Comparison of ENCODE assay signal across 8 cellular contexts in genomic region chr14:21846902-21847301, GRCh38.
DNase-seq lines count a peak whose midpoint lies in the region; ATAC-seq lines count a peak whose summit lies in the region.
"Not testable (repeated sequence)": the region's sequence is repeated elsewhere in the genome, so short reads cannot be mapped to it uniquely, and the experiment has no call there.

No MANE protein-coding gene starts in this region.

- DNase-seq in Jurkat, Clone E6-1 (ENCODE audit: low read depth, low spot score); T-helper 17 cell: not testable (repeated sequence)
- peak; percentile 55 for DNase-seq in activated CD4-positive, alpha-beta memory T cell treated with anti-CD3 and anti-CD28 coated beads, Interleukin-2, amount 10 ng/mL, durations not matched to agents 7 days and 5 days
- DNase-seq in activated T-helper 1 cell treated with anti-CD3 and anti-CD28 coated beads, Interleukin-12 subunit alpha, Interleukin-12 subunit beta, Interleukin-2, Interleukin-4 antibody, amounts not matched to agents 30 ng/mL and 10 ng/mL and 1 ng/mL, durations not matched to agents 14 hours and 24 hours and 36 hours (ENCODE audit: low spot score), result peak; percentile 14
- DNase-seq in stimulated activated CD4-positive, alpha-beta T cell treated with anti-CD3 and anti-CD28 coated beads, Interleukin-15, amount 100 ng/mL, for 24 hours, result peak; percentile 31

- H3K36me3 Mint-ChIP-seq in T-helper 17 cell (ENCODE audit: low read depth); activated T-helper 1 cell treated with anti-CD3 and anti-CD28 coated beads, Interleukin-12 subunit alpha, Interleukin-12 subunit beta, Interleukin-2, Interleukin-4 antibody, amounts not matched to agents 30 ng/mL and 10 ng/mL and 1 ng/mL, durations not matched to agents 14 hours and 24 hours and 36 hours (ENCODE audit: low read depth); activated naive CD8-positive, alpha-beta T cell: not testable (repeated sequence)
- H3K36me3 Mint-ChIP-seq in activated CD4-positive, alpha-beta memory T cell treated with anti-CD3 and anti-CD28 coated beads, Interleukin-2, amount 10 ng/mL, durations not matched to agents 7 days and 5 days (ENCODE audit: low read depth), result peaks cover 19% of the 10 kb centered on the region

- H4K20me1 ChIP-seq in BLaER1 treated with 17β-estradiol and CSF1 and Interleukin-3, amounts not matched to agents 10 nM and 100 nM, result not testable (repeated sequence)

- H3K4me1 ChIP-seq in BLaER1 treated with 17β-estradiol and CSF1 and Interleukin-3, amounts not matched to agents 10 nM and 100 nM; mononuclear cell (ENCODE audit: insufficient read depth, low read length): not testable (repeated sequence)

- peak overlapping the region in 6 of 11 experiments; percentile 0 to 24 (median 12); a peak in 4 of 22 replicates for H3K4me2 ChIP-seq in BLaER1 treated with 17β-estradiol and CSF1 and Interleukin-3, amounts not matched to agents 10 nM and 100 nM

- H3K4me1 Mint-ChIP-seq in T-helper 17 cell, result peaks cover 13% of the 10 kb centered on the region
- H3K4me1 Mint-ChIP-seq in activated CD4-positive, alpha-beta memory T cell treated with anti-CD3 and anti-CD28 coated beads, Interleukin-2, amount 10 ng/mL, durations not matched to agents 7 days and 5 days, result peaks cover 12% of the 10 kb centered on the region
- peaks cover 13% of the 10 kb centered on the region for H3K4me1 Mint-ChIP-seq in activated T-helper 1 cell treated with anti-CD3 and anti-CD28 coated beads, Interleukin-12 subunit alpha, Interleukin-12 subunit beta, Interleukin-2, Interleukin-4 antibody, amounts not matched to agents 30 ng/mL and 10 ng/mL and 1 ng/mL, durations not matched to agents 14 hours and 24 hours and 36 hours (ENCODE audit: low read depth)
- peaks cover 15% of the 10 kb centered on the region for H3K4me1 Mint-ChIP-seq in activated naive CD8-positive, alpha-beta T cell (ENCODE audit: low read depth)

- not testable (repeated sequence) for H3K36me3 ChIP-seq in BLaER1 treated with 17β-estradiol and CSF1 and Interleukin-3, amounts not matched to agents 10 nM and 100 nM

- peak overlapping the region; percentile 78 for H3K27ac Mint-ChIP-seq in T-helper 17 cell
- H3K27ac Mint-ChIP-seq in activated CD4-positive, alpha-beta memory T cell treated with anti-CD3 and anti-CD28 coated beads, Interleukin-2, amount 10 ng/mL, durations not matched to agents 7 days and 5 days, result peak overlapping the region; percentile 82
- peak overlapping the region; percentile 78 for H3K27ac Mint-ChIP-seq in activated T-helper 1 cell treated with anti-CD3 and anti-CD28 coated beads, Interleukin-12 subunit alpha, Interleukin-12 subunit beta, Interleukin-2, Interleukin-4 antibody, amounts not matched to agents 30 ng/mL and 10 ng/mL and 1 ng/mL, durations not matched to agents 14 hours and 24 hours and 36 hours
- H3K27ac Mint-ChIP-seq in activated naive CD8-positive, alpha-beta T cell, result peak overlapping the region; percentile 94

- intact Hi-C loops in activated T-helper 1 cell treated with anti-CD3 and anti-CD28 coated beads, Interleukin-12 subunit alpha, Interleukin-12 subunit beta, Interleukin-2, Interleukin-4 antibody, amounts not matched to agents 30 ng/mL and 10 ng/mL and 1 ng/mL, durations not matched to agents 14 hours and 24 hours and 36 hours (cut with micrococcal nuclease), result not testable (repeated sequence)

- peaks cover 50% of the 10 kb centered on the region for H3K27me3 Mint-ChIP-seq in T-helper 17 cell
- peaks cover 31% of the 10 kb centered on the region for H3K27me3 Mint-ChIP-seq in activated CD4-positive, alpha-beta memory T cell treated with anti-CD3 and anti-CD28 coated beads, Interleukin-2, amount 10 ng/mL, durations not matched to agents 7 days and 5 days
- peaks cover 32% of the 10 kb centered on the region for H3K27me3 Mint-ChIP-seq in activated T-helper 1 cell treated with anti-CD3 and anti-CD28 coated beads, Interleukin-12 subunit alpha, Interleukin-12 subunit beta, Interleukin-2, Interleukin-4 antibody, amounts not matched to agents 30 ng/mL and 10 ng/mL and 1 ng/mL, durations not matched to agents 14 hours and 24 hours and 36 hours (ENCODE audit: insufficient read depth)
- not testable (repeated sequence) for H3K27me3 Mint-ChIP-seq in activated naive CD8-positive, alpha-beta T cell

- not testable (repeated sequence) for H3K9me3 ChIP-seq in BLaER1 treated with 17β-estradiol and CSF1 and Interleukin-3, amounts not matched to agents 10 nM and 100 nM (replicated peaks in 1 of 11); T-helper 17 cell (ENCODE audit: control insufficient read depth, low read length, poor library complexity, severe bottlenecking); mononuclear cell (ENCODE audit: low read depth, low read length)

- H3K27ac ChIP-seq in BLaER1 treated with 17β-estradiol and CSF1 and Interleukin-3, amounts not matched to agents 10 nM and 100 nM, result not testable (repeated sequence)

- ATAC-seq in T-helper 17 cell, result peak; percentile 66

- not testable (repeated sequence) for H3K9ac ChIP-seq in BLaER1 treated with 17β-estradiol and CSF1 and Interleukin-3, amounts not matched to agents 10 nM and 100 nM

- peak overlapping the region; percentile 92 for H3K4me3 Mint-ChIP-seq in T-helper 17 cell
- H3K4me3 Mint-ChIP-seq in activated CD4-positive, alpha-beta memory T cell treated with anti-CD3 and anti-CD28 coated beads, Interleukin-2, amount 10 ng/mL, durations not matched to agents 7 days and 5 days, result peak overlapping the region; percentile 78
- peak overlapping the region; percentile 81 for H3K4me3 Mint-ChIP-seq in activated T-helper 1 cell treated with anti-CD3 and anti-CD28 coated beads, Interleukin-12 subunit alpha, Interleukin-12 subunit beta, Interleukin-2, Interleukin-4 antibody, amounts not matched to agents 30 ng/mL and 10 ng/mL and 1 ng/mL, durations not matched to agents 14 hours and 24 hours and 36 hours
- peak overlapping the region; percentile 91 for H3K4me3 Mint-ChIP-seq in activated naive CD8-positive, alpha-beta T cell

- H3K27me3 ChIP-seq in BLaER1 treated with 17β-estradiol and CSF1 and Interleukin-3, amounts not matched to agents 10 nM and 100 nM, result not testable (repeated sequence)
- H3K27me3 ChIP-seq in mononuclear cell (ENCODE audit: insufficient read depth, low read length), result peaks cover 15% of the 10 kb centered on the region

- H3K9me3 Mint-ChIP-seq in activated CD4-positive, alpha-beta memory T cell treated with anti-CD3 and anti-CD28 coated beads, Interleukin-2, amount 10 ng/mL, durations not matched to agents 7 days and 5 days; activated T-helper 1 cell treated with anti-CD3 and anti-CD28 coated beads, Interleukin-12 subunit alpha, Interleukin-12 subunit beta, Interleukin-2, Interleukin-4 antibody, amounts not matched to agents 30 ng/mL and 10 ng/mL and 1 ng/mL, durations not matched to agents 14 hours and 24 hours and 36 hours; activated naive CD8-positive, alpha-beta T cell (ENCODE audit: low read depth): not testable (repeated sequence)

- POLR2A ChIA-PET in activated CD4-positive, alpha-beta memory T cell treated with anti-CD3 and anti-CD28 coated beads, Interleukin-2, amount 10 ng/mL, durations not matched to agents 7 days and 5 days (lab: Charles Lee), result interaction anchor here (0.7 to 4.9 kb wide), 11 partner anchors 13 to 741 kb away, joined by 3 to 65 read pairs (median 5); no protein-coding TSS in a partner anchor

- CTCF ChIA-PET in activated CD4-positive, alpha-beta memory T cell treated with anti-CD3 and anti-CD28 coated beads, Interleukin-2, amount 10 ng/mL, durations not matched to agents 7 days and 5 days (lab: Charles Lee), result interaction anchor here (0.8 to 2.6 kb wide), 9 partner anchors 11 to 723 kb away, joined by 3 to 14 read pairs (median 4); no protein-coding TSS in a partner anchor

- not testable (repeated sequence) for H3K4me3 ChIP-seq in BLaER1 treated with 17β-estradiol and CSF1 and Interleukin-3, amounts not matched to agents 10 nM and 100 nM
- H3K4me3 ChIP-seq in Jurkat, Clone E6-1 (ENCODE audit: low read length), result peak overlapping the region; percentile 48
- peak overlapping the region; percentile 17 for H3K4me3 ChIP-seq in mononuclear cell (ENCODE audit: low read length)
